ENCODE assay signal across 11 cellular contexts in the genomic region with DNA sequence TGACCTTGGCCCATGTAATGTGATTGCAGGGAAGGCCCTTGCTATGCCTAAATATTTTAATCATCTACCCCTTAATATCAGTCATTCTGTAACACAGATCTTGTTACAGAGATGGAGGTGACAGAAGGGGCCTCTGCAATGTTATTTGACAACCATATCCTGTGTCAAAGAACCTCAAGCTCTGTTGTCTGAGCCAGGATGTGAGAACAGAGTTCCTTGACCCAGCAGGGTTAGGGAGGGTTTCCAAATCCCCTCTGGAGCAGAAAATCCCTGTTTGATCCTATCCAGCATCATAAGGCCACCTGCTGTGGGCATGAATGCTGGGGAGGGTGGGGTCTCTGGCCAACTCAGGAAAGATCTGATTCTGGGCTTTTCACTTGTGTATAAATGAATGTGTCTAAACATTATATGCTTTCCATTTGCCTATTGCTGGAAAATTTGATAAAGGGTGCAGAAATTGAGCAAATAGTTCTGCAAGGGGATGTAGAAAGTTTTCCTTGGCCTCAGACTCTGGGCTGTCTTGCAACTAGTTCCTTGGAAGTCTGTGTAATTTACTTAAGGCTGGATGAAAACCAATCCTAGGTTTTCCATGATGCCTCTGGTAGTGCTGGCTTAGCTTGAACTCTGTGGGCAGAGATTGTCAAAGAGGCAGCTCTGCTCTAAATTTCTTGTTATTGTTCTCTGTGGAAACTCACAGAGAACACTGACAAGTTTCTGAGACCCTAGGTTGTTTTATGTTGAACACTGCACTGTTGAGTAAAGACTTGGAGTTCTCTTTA.
"Had no signal": no experiment of that assay in that cellular context is flagged by ENCODE, and none has a peak within 500 bp of the region (broad histone marks: within the 10 kb centered on the region; RNA-seq: fewer than 3 reads in every experiment).

No MANE protein-coding gene starts in this region.

- DNase-seq: activated CD4-positive, alpha-beta T cell treated with anti-CD3 and anti-CD28 coated beads, Interleukin-2, amount 50 U/mL, for 1 hour; activated naive CD4-positive, alpha-beta T cell treated with anti-CD3 and anti-CD28 coated beads, Interleukin-2, amount 50 U/mL, for 16 hours; amniotic stem cell; mammary epithelial cell; mucosa of descending colon; natural killer cell; stimulated activated CD4-positive, alpha-beta T cell treated with anti-CD3 and anti-CD28 coated beads, Interleukin-15, amount 100 ng/mL, for 24 hours; stimulated activated CD4-positive, alpha-beta T cell treated with anti-CD3 and anti-CD28 coated beads, Interleukin-4, amount 100 ng/mL, for 4 hours; stimulated activated naive CD8-positive, alpha-beta T cell treated with anti-CD3 and anti-CD28 coated beads, Interleukin-15, amount 100 ng/mL, for 72 hours had no signal

- H3K27ac ChIP-seq: SJCRH30, thyroid gland had no signal

- ATAC-seq: mucosa of descending colon; stimulated activated naive CD8-positive, alpha-beta T cell treated with anti-CD3 and anti-CD28 coated beads, Interleukin-15, amount 100 ng/mL, for 72 hours had no signal

- H3K4me3 ChIP-seq: mucosa of descending colon, SJCRH30, thyroid gland had no signal

- H3K36me3 ChIP-seq: thyroid gland had no signal

- H3K9me3 ChIP-seq: mucosa of descending colon, thyroid gland had no signal

- H3K4me1 ChIP-seq: thyroid gland had no signal

- H3K27me3 ChIP-seq: SJCRH30, thyroid gland had no signal
